8 cellular contexts compared by ENCODE assay signal in the genomic region with DNA sequence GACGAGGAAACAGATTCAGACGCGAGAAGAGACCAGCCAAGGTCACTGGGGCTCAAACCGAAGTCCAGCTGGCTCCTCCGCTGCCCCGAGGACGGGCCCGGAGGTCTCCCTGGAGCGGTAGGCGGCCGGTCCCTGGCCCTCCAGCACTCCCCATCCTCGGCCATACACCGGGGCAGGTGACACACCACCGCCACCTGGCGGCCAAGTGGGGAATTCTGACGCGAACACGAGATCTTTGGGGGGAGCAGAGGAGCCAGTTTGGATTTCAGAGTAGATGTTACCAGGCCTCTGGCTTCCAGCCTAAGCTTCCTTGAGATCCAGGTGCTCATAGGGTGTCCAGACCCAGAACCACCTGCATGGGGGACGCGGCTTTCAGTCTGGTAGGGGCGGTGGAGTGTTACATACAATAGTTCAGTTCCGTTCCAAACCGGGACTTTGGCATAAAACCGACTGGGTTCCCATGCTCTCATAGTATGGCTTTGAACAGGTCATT. TPM values are rescaled to one million over a fixed set of nuclear protein-coding genes. Genes with fewer than 3 reads are reported as not detected.
A peak's percentile ranks its signal among the peaks of the same experiment; 100 is the strongest.
DNase-seq lines count a peak whose midpoint lies in the region; ATAC-seq lines count a peak whose summit lies in the region.

No MANE protein-coding gene starts in this region.

- DNase-seq in DMS114 treated with DMSO at 0.1 percent for 48 hours (lab: John Stamatoyannopoulos, UW; ENCODE audit: unreplicated experiment) (peak; percentile 48), KBM-7 (peak; percentile 76), SK-MEL-5 (ENCODE audit: low read depth, low spot score) (peak; percentile 81), activated gamma-delta T cell treated with Interleukin-2 at 50 U/mL for 16 hours (peak; percentile 71), head of caudate nucleus (peak; percentile 18 to 92 (median 77)), posterior vena cava (ENCODE audit: low spot score) (peak; percentile 89), ureter (ENCODE audit: low spot score) (peak; percentile 67)

- ATAC-seq in HG03025 (IDR thresholded peaks at IDR 0.05; ENCODE audit: low FRiP score, unreplicated experiment): no peak

- in situ Hi-C loops in KBM-7 (cut with MboI; ENCODE audit: low pct_unique_long_range_greater_than_20kb, low sequenced_read_pairs) (no loop called here), SK-MEL-5 (cut with HindIII; ENCODE audit: low pct_unique_long_range_greater_than_20kb, low sequenced_read_pairs) (no loop called here)

- intact Hi-C loops in head of caudate nucleus (cut with DNase I): loop anchor here (10.0 kb wide), 2 partner anchors 204 to 394 kb away; no protein-coding TSS in a partner anchor
- intact Hi-C loops in posterior vena cava (cut with DNase I): loop anchor here (5.0 to 10.0 kb wide), 2 partner anchors 394 to 402 kb away; no protein-coding TSS in a partner anchor

RNA-seq across cellular contexts. Expression of a gene that starts 16.1 kb away (rescaled TPM):
- total RNA-seq in SK-MEL-5 (2014; rRNA removed; shearing (Covaris generic)): not detected in 2 replicates
- not detected in 2 replicates for polyA plus RNA-seq in SK-MEL-5 (2015; cell fraction: cytosol; rRNA removed)
- not detected in 2 replicates for polyA plus RNA-seq in SK-MEL-5 (2015; cell fraction: nucleus; rRNA removed)
- total RNA-seq in posterior vena cava (not detected), ureter (0.65 TPM)
